ENCODE assay signal across 26 cellular contexts in genomic region chr11:86926975-86927374, GRCh38.
"Had no signal": no experiment of that assay in that cellular context is flagged by ENCODE, and none has a peak within 500 bp of the region (broad histone marks: within the 10 kb centered on the region; RNA-seq: fewer than 3 reads in every experiment).

No MANE protein-coding gene starts in this region.

- H3K4me3 ChIP-seq: SK-N-MC had no signal

- H3K4me3 Mint-ChIP-seq: activated CD4-positive, alpha-beta memory T cell treated with anti-CD3 and anti-CD28 coated beads for 36 hours; activated CD4-positive, alpha-beta T cell treated with anti-CD3 and anti-CD28 coated beads, Interleukin-2, amount 10 ng/mL, durations not matched to agents 7 days and 5 days; activated naive CD8-positive, alpha-beta T cell treated with anti-CD3 and anti-CD28 coated beads, Interleukin-2, amount 50 U/mL, for 24 hours; activated T-cell treated with anti-CD3 and anti-CD28 coated beads, Interleukin-2, amount 50 U/mL, for 4 hours; T-cell had no signal

- H3K27me3 Mint-ChIP-seq: activated CD4-positive, alpha-beta memory T cell treated with anti-CD3 and anti-CD28 coated beads for 36 hours had no signal

- H3K36me3 Mint-ChIP-seq: activated CD4-positive, alpha-beta memory T cell treated with anti-CD3 and anti-CD28 coated beads for 36 hours; activated naive CD4-positive, alpha-beta T cell treated with anti-CD3 and anti-CD28 coated beads, Interleukin-2, amount 50 U/mL, for 72 hours; T-cell had no signal

- H3K27ac Mint-ChIP-seq: activated CD4-positive, alpha-beta memory T cell treated with anti-CD3 and anti-CD28 coated beads for 36 hours; activated CD4-positive, alpha-beta T cell treated with anti-CD3 and anti-CD28 coated beads, Interleukin-2, amount 10 ng/mL, durations not matched to agents 7 days and 5 days; activated naive CD4-positive, alpha-beta T cell treated with anti-CD3 and anti-CD28 coated beads, Interleukin-2, amount 50 U/mL, for 72 hours; activated naive CD8-positive, alpha-beta T cell treated with anti-CD3 and anti-CD28 coated beads, Interleukin-2, amount 50 U/mL, for 24 hours; T-cell had no signal

- FAIRE-seq: TTC549 had no signal

- DNase-seq: activated CD4-positive, alpha-beta memory T cell treated with anti-CD3 and anti-CD28 coated beads for 36 hours; activated CD4-positive, alpha-beta T cell treated with anti-CD3 and anti-CD28 coated beads, Interleukin-2, amount 10 ng/mL, durations not matched to agents 7 days and 5 days; activated CD4-positive, CD25-positive, alpha-beta regulatory T cell; activated CD8-positive, alpha-beta memory T cell treated with anti-CD3 and anti-CD28 coated beads for 24 hours; activated effector memory CD4-positive, alpha-beta T cell treated with anti-CD3 and anti-CD28 coated beads, Interleukin-2, amount 50 U/mL, for 16 hours; activated naive CD4-positive, alpha-beta T cell treated with Interleukin-2 at 50 U/mL for 16 hours; activated naive CD8-positive, alpha-beta T cell treated with anti-CD3 and anti-CD28 coated beads, Interleukin-2, amount 50 U/mL, for 24 hours; activated T-cell treated with anti-CD3 and anti-CD28 coated beads, Interleukin-2, amount 50 U/mL, for 4 hours; cerebellar nuclear complex; Karpas-422; NCI-H1105 treated with DMSO at 0.1 percent for 48 hours; NCI-H146; NCI-H1930; NCI-H2171; NCI-H2227 treated with DMSO at 0.1 percent for 48 hours; NCI-H526; NCI-H774; RPMI8226; T-cell; T-helper 2 cell; T1000 had no signal

- H3K27ac ChIP-seq: SK-N-MC, VCaP had no signal

- H3K4me1 Mint-ChIP-seq: T-cell had no signal

- H3K9me3 Mint-ChIP-seq: activated CD4-positive, alpha-beta memory T cell treated with anti-CD3 and anti-CD28 coated beads for 36 hours; activated CD4-positive, alpha-beta T cell treated with anti-CD3 and anti-CD28 coated beads, Interleukin-2, amount 10 ng/mL, durations not matched to agents 7 days and 5 days; activated naive CD4-positive, alpha-beta T cell treated with anti-CD3 and anti-CD28 coated beads, Interleukin-2, amount 50 U/mL, for 72 hours; activated naive CD8-positive, alpha-beta T cell treated with anti-CD3 and anti-CD28 coated beads, Interleukin-2, amount 50 U/mL, for 24 hours; activated T-cell treated with anti-CD3 and anti-CD28 coated beads, Interleukin-2, amount 50 U/mL, for 4 hours; T-cell had no signal

- ATAC-seq: activated naive CD4-positive, alpha-beta T cell treated with anti-CD3 and anti-CD28 coated beads, Interleukin-2, amount 50 U/mL, for 72 hours; activated naive CD8-positive, alpha-beta T cell treated with anti-CD3 and anti-CD28 coated beads, Interleukin-2, amount 50 U/mL, for 24 hours; activated T-cell treated with anti-CD3 and anti-CD28 coated beads, Interleukin-2, amount 50 U/mL, for 4 hours; Right ventricle myocardium inferior; T-cell had no signal
